In the genomic region with DNA sequence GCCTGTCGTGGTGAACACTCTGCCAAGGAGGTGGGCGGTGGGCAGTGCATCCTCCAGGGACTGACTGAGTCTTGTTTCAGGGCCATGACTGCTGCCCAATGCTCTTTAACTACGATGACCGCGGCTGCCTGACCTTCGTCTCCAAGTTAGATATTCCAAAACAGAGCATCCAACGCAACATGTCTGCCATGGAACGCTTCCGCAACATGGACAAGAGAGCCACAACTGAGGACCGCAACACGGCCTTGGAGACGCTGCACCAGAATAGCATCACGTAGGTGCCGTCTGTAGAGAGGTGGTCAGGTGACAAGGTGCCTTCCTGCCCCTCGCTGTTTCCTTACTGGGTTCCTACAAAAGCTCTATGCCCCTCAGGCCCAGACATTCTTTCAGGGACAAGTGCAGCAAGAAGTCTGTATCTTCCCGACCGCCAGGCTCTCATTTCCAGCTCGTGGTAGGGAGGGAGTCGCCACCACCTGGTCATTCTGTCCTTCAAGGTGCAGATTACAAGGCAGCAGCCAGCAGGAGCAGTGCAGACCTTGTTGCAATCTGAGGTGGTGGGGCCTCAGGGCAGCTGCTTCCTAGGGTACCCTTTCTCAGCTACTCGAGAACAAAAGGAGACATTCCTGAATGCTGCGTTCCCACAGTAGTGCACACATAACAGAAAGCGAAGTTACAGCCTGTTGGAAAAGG, we compare ENCODE assay signal across 21 cellular contexts.
"Had no signal": no experiment of that assay in that cellular context is flagged by ENCODE, and none has a peak within 500 bp of the region (broad histone marks: within the 10 kb centered on the region; RNA-seq: fewer than 3 reads in every experiment).

No MANE protein-coding gene starts in this region.

- H3K27me3 ChIP-seq: gastrocnemius medialis, heart right ventricle, right lobe of liver, stomach had no signal

- H3K27ac Mint-ChIP-seq: activated CD4-positive, alpha-beta T cell treated with anti-CD3 and anti-CD28 coated beads, Interleukin-2, amount 10 ng/mL, durations not matched to agents 24 days and 14 days; activated CD8-positive, alpha-beta T cell treated with anti-CD3 and anti-CD28 coated beads, Interleukin-2, amount 10 ng/mL, durations not matched to agents 7 days and 5 days; activated naive CD8-positive, alpha-beta T cell treated with anti-CD3 and anti-CD28 coated beads for 36 hours; brain; dendritic cell treated with granulocyte-macrophage colony-stimulating factor and Interleukin-4, amounts not matched to agents 40 ng/mL and 50 ng/mL, for 4 days; natural killer cell treated with Interleukin-12 subunit alpha and Interleukin-12 subunit beta and Interleukin-15 and Interleukin-18, amount 100 ng/mL, for 72 hours had no signal

- H3K9me3 Mint-ChIP-seq: activated CD4-positive, alpha-beta T cell treated with anti-CD3 and anti-CD28 coated beads, Interleukin-2, amount 10 ng/mL, durations not matched to agents 24 days and 14 days; activated naive CD8-positive, alpha-beta T cell treated with anti-CD3 and anti-CD28 coated beads for 36 hours; dendritic cell treated with granulocyte-macrophage colony-stimulating factor and Interleukin-4, amounts not matched to agents 40 ng/mL and 50 ng/mL, for 4 days; natural killer cell treated with Interleukin-12 subunit alpha and Interleukin-12 subunit beta and Interleukin-15 and Interleukin-18, amount 100 ng/mL, for 72 hours had no signal

- H3K4me3 Mint-ChIP-seq: activated CD4-positive, alpha-beta T cell treated with anti-CD3 and anti-CD28 coated beads, Interleukin-2, amount 10 ng/mL, durations not matched to agents 24 days and 14 days; activated CD8-positive, alpha-beta T cell treated with anti-CD3 and anti-CD28 coated beads, Interleukin-2, amount 10 ng/mL, durations not matched to agents 7 days and 5 days; activated naive CD8-positive, alpha-beta T cell treated with anti-CD3 and anti-CD28 coated beads for 36 hours; brain; dendritic cell treated with granulocyte-macrophage colony-stimulating factor and Interleukin-4, amounts not matched to agents 40 ng/mL and 50 ng/mL, for 4 days; natural killer cell treated with Interleukin-12 subunit alpha and Interleukin-12 subunit beta and Interleukin-15 and Interleukin-18, amount 100 ng/mL, for 72 hours had no signal

- H3K4me3 ChIP-seq: gastrocnemius medialis, heart right ventricle, psoas muscle, right lobe of liver, stomach, thoracic aorta had no signal

- H3K27ac ChIP-seq: gastrocnemius medialis, heart right ventricle, psoas muscle, right lobe of liver, stomach, thoracic aorta had no signal

- H3K27me3 Mint-ChIP-seq: activated CD4-positive, alpha-beta T cell treated with anti-CD3 and anti-CD28 coated beads, Interleukin-2, amount 10 ng/mL, durations not matched to agents 24 days and 14 days; activated naive CD8-positive, alpha-beta T cell treated with anti-CD3 and anti-CD28 coated beads for 36 hours; brain; dendritic cell treated with granulocyte-macrophage colony-stimulating factor and Interleukin-4, amounts not matched to agents 40 ng/mL and 50 ng/mL, for 4 days; natural killer cell treated with Interleukin-12 subunit alpha and Interleukin-12 subunit beta and Interleukin-15 and Interleukin-18, amount 100 ng/mL, for 72 hours had no signal

- H3K4me1 ChIP-seq: gastrocnemius medialis, heart right ventricle, psoas muscle, stomach had no signal

- DNase-seq: activated CD4-positive, alpha-beta T cell treated with anti-CD3 and anti-CD28 coated beads, Interleukin-2, amount 10 ng/mL, durations not matched to agents 24 days and 14 days; activated CD8-positive, alpha-beta memory T cell treated with anti-CD3 and anti-CD28 coated beads, Interleukin-2, amount 50 U/mL, for 4 hours; activated CD8-positive, alpha-beta T cell treated with anti-CD3 and anti-CD28 coated beads, Interleukin-2, amount 10 ng/mL, durations not matched to agents 7 days and 5 days; activated naive CD8-positive, alpha-beta T cell treated with anti-CD3 and anti-CD28 coated beads for 36 hours; activated T-cell treated with anti-CD3 and anti-CD28 coated beads, Interleukin-2, amount 50 U/mL, for 48 hours; amygdala; effector memory CD4-positive, alpha-beta T cell; gastrocnemius medialis; heart right ventricle; kidney glomerular epithelial cell; left ventricle myocardium superior; mesenchymal stem cell; psoas muscle; stimulated activated CD4-positive, alpha-beta T cell treated with anti-CD3 and anti-CD28 coated beads, Interleukin-1b, Interleukin-23, amount 100 ng/mL, for 48 hours; stomach had no signal

- H3K4me1 Mint-ChIP-seq: activated CD4-positive, alpha-beta T cell treated with anti-CD3 and anti-CD28 coated beads, Interleukin-2, amount 10 ng/mL, durations not matched to agents 24 days and 14 days; brain had no signal

- H3K9me3 ChIP-seq: gastrocnemius medialis, heart right ventricle, psoas muscle, right lobe of liver, stomach, thoracic aorta had no signal

- ATAC-seq: activated CD8-positive, alpha-beta T cell treated with anti-CD3 and anti-CD28 coated beads, Interleukin-2, amount 10 ng/mL, durations not matched to agents 7 days and 5 days; gastrocnemius medialis; heart right ventricle; left ventricle myocardium superior; natural killer cell treated with Interleukin-12 subunit alpha and Interleukin-12 subunit beta and Interleukin-15 and Interleukin-18, amount 100 ng/mL, for 72 hours; psoas muscle; right lobe of liver; SK-N-SH treated with all-trans-retinoic acid at 6 μM for 48 hours had no signal
